8 cellular contexts compared by ENCODE assay signal in the genomic region with DNA sequence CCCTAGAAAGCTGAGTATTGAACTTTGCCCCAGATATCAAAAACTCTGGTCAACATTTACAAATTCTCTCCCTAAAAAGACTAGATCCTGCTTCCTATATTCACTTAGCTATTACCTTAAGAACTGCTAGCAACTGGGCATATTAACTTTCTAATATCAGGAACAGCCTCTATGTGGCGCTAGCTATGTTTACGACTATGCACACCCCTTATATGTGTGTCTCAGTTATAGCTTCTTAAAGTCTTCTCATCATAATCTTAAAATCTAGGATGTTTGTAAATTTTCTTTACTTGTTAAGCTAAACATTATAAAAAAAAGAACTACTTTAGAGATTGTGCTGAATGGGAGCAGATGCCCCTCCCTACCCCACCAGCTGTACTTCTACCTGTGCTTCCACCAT. TPM values are rescaled to one million over a fixed set of nuclear protein-coding genes. Genes with fewer than 3 reads are reported as not detected.
A peak's percentile ranks its signal among the peaks of the same experiment; 100 is the strongest.
DNase-seq lines count a peak whose midpoint lies in the region; ATAC-seq, FAIRE-seq and TF ChIP-seq lines count a peak whose summit lies in the region.

No MANE protein-coding gene starts in this region.

- no peak for ATAC-seq in GM18511 (IDR thresholded peaks at IDR 0.05; ENCODE audit: unreplicated experiment)
- ATAC-seq in HG03521 (IDR thresholded peaks at IDR 0.05; ENCODE audit: unreplicated experiment), result no peak
- ATAC-seq in HG02840 (IDR thresholded peaks at IDR 0.05; ENCODE audit: low FRiP score, unreplicated experiment), result no peak

- TF ChIP-seq POLR2A in H54 (IDR thresholded peaks at IDR 0.05; ENCODE audit: low read depth, low read length) (no peak), erythroblast (IDR thresholded peaks at IDR 0.05; ENCODE audit: low read length) (no peak)

- DNase-seq in AG09319 (ENCODE audit: extremely low read depth, low read depth) (no peak), H54 (ENCODE audit: insufficient read length, low spot score) (peak; percentile 36), RPMI7951 (ENCODE audit: low read depth) (peak; percentile 49), erythroblast (lab: John Stamatoyannopoulos, UW) (peak; percentile 55 to 62), germinal center (ENCODE audit: low spot score) (no peak)

- peak; percentile 34 for TF ChIP-seq CTCF in AG09319 (IDR thresholded peaks at IDR 0.05; ENCODE audit: low read depth, low read length)

- FAIRE-seq in H54 (lab: Jason Lieb, UNC), result no peak

RNA-seq across cellular contexts. Expression of a gene that starts 1.7 kb away (rescaled TPM):
- total RNA-seq in RPMI7951 (2014; rRNA removed; shearing (Covaris generic)), result 39.6 and 50.2 TPM in 2 replicates

RNA-seq across cellular contexts. Expression of a gene that starts 43.0 kb away (rescaled TPM):
- not detected in 2 replicates for total RNA-seq in RPMI7951 (2014; rRNA removed; shearing (Covaris generic))

RNA-seq across cellular contexts. Expression of a gene that starts 47.1 kb away (rescaled TPM):
- 46.5 and 49.3 TPM in 2 replicates for total RNA-seq in RPMI7951 (2014; rRNA removed; shearing (Covaris generic))

Comparison
In these comparisons a context has a peak if more than half of its experiments do, and no peak if none do; other contexts are left out.
1. DNase-seq: peak in H54 (single experiment), RPMI7951 (single experiment) and erythroblast (2 of 2); none in AG09319 (single experiment) and germinal center (single experiment).